Comparison of ENCODE assay signal across 12 cellular contexts in the genomic region with DNA sequence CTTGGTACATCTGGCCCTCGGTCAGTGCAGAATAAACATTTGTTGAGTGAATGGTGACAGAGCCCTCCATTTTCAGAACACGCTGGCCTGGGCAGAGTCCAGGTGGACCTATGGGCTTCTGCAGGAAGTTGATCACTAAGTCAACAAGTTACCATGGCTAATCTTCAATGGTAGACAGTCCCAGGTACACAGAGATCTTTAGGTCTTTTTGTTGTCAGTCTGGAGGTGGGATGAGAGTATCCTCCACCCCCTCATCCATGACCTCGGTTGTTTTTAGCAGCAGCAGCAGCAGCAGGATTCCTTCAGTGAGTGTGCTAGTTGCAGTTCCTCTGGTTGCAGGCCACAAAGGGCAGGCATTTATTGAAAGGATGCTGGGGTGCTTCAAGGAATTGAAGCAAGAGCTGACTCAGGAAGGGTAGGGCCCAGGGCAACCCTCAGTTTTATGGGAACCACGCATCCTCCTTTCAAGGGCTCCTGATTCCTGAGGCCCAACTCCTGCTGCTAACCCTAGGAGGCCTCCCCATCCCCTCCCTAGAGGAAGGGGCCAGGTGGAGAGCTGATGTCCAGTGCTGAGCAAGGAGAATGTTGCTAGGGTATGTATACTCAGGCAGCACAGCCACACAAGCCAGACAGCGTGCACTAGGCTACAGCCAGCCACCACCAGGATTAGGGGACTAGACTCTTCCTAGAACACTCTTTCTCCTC. TPM values are rescaled to one million over a fixed set of nuclear protein-coding genes. Genes with fewer than 3 reads are reported as not detected.
DNase-seq lines count a peak whose midpoint lies in the region; ATAC-seq and TF ChIP-seq lines count a peak whose summit lies in the region.
"Had no signal": no experiment of that assay in that cellular context is flagged by ENCODE, and none has a peak within 500 bp of the region (broad histone marks: within the 10 kb centered on the region; RNA-seq: fewer than 3 reads in every experiment).

No MANE protein-coding gene starts in this region.

- no peaks in the 10 kb centered on the region for H3K9me3 ChIP-seq in OCI-LY3 (ENCODE audit: insufficient read depth, low read length)
- H3K9me3 ChIP-seq: neutrophil had no signal

- H3K27me3 Mint-ChIP-seq in stimulated activated memory B cell treated with anti-CD40 and anti-IgM and Interleukin-4, amounts not matched to agents 10 μg/mL and 1 μg/mL and 100 μg/mL, for 72 hours: no peaks in the 10 kb centered on the region

- no peaks in the 10 kb centered on the region for H4K20me1 ChIP-seq in OCI-LY3 (ENCODE audit: insufficient read depth, low read length)

- peak; percentile 17 for ATAC-seq in left colon
- no peak for ATAC-seq in stimulated activated memory B cell treated with anti-CD40 and anti-IgM and Interleukin-4, amounts not matched to agents 10 μg/mL and 1 μg/mL and 100 μg/mL, for 72 hours
- ATAC-seq: HCT116 had no signal

- H3K27ac Mint-ChIP-seq in stimulated activated memory B cell treated with anti-CD40 and anti-IgM and Interleukin-4, amounts not matched to agents 10 μg/mL and 1 μg/mL and 100 μg/mL, for 72 hours: peak overlapping the region; percentile 32

- no peaks in the 10 kb centered on the region for H3K9me3 Mint-ChIP-seq in stimulated activated memory B cell treated with anti-CD40 and anti-IgM and Interleukin-4, amounts not matched to agents 10 μg/mL and 1 μg/mL and 100 μg/mL, for 72 hours

- no peak overlapping the region for H3K27ac ChIP-seq in OCI-LY3 (ENCODE audit: low read length)
- H3K27ac ChIP-seq: neutrophil had no signal

- H3K36me3 Mint-ChIP-seq in stimulated activated memory B cell treated with anti-CD40 and anti-IgM and Interleukin-4, amounts not matched to agents 10 μg/mL and 1 μg/mL and 100 μg/mL, for 72 hours: peaks cover 7% of the 10 kb centered on the region

- no peak overlapping the region for H3K9ac ChIP-seq in OCI-LY3 (ENCODE audit: low read length)

- intact Hi-C loops in left colon (cut with DNase I, micrococcal nuclease): no loop called here

- no peak overlapping the region for H2AFZ ChIP-seq in OCI-LY3 (ENCODE audit: low read depth, low read length)

- DNase-seq in DMS53 (lab: John Stamatoyannopoulos, UW): peak; percentile 80
- no peak for DNase-seq in left colon
- DNase-seq in activated T-cell treated with anti-CD3 and anti-CD28 coated beads, Interleukin-2, amount 50 U/mL, for 48 hours: no peak
- no peak for DNase-seq in C1 segment of cervical spinal cord (lab: John Stamatoyannopoulos, UW)
- DNase-seq in NCI-H128 (lab: John Stamatoyannopoulos, UW; ENCODE audit: unreplicated experiment): no peak
- DNase-seq: foreskin melanocyte, NCI-H2171 had no signal

- no peak overlapping the region for H3K4me3 Mint-ChIP-seq in stimulated activated memory B cell treated with anti-CD40 and anti-IgM and Interleukin-4, amounts not matched to agents 10 μg/mL and 1 μg/mL and 100 μg/mL, for 72 hours

- H3K36me3 ChIP-seq in OCI-LY3 (replicated peaks; ENCODE audit: low read depth, low read length): no peaks in the 10 kb centered on the region
- H3K36me3 ChIP-seq: neutrophil had no signal

- H3K4me1 ChIP-seq in OCI-LY3 (ENCODE audit: low read length): peaks cover 13% of the 10 kb centered on the region

- H3K27me3 ChIP-seq in OCI-LY3 (ENCODE audit: low read depth, low read length): no peaks in the 10 kb centered on the region

- H3K4me2 ChIP-seq in OCI-LY3 (ENCODE audit: low read length): peak overlapping the region; percentile 44; the same call in 1 of the 2 replicates

- peaks cover 28% of the 10 kb centered on the region for H3K4me1 Mint-ChIP-seq in stimulated activated memory B cell treated with anti-CD40 and anti-IgM and Interleukin-4, amounts not matched to agents 10 μg/mL and 1 μg/mL and 100 μg/mL, for 72 hours

- H3K79me2 ChIP-seq in OCI-LY3 (ENCODE audit: low read length): no peaks in the 10 kb centered on the region

- no peak for TF ChIP-seq CTCF in OCI-LY3 (IDR thresholded peaks at IDR 0.05; ENCODE audit: low read depth, low read length)

- no peak overlapping the region for H3K4me3 ChIP-seq in OCI-LY3 (ENCODE audit: low read length)

RNA-seq across cellular contexts. Expression of a gene that starts 1.7 kb away (rescaled TPM):
- 1 to 10 TPM; 1.3 to 2.2 TPM for total RNA-seq in left colon

RNA-seq across cellular contexts. Expression of a gene that starts 44.8 kb away (rescaled TPM):
- total RNA-seq in left colon: 1 to 10 TPM; 9.1 to 9.4 TPM

RNA-seq across cellular contexts. Expression of a gene that starts 48.4 kb away (rescaled TPM):
- total RNA-seq in left colon: not detected
- total RNA-seq: T-helper 1 cell treated with Interleukin-12 subunit alpha and Interleukin-12 subunit beta and Interleukin-4 antibody, amounts not matched to agents 30 ng/mL and 1 ng/mL, for 36 hours had no signal
